Comparison of ENCODE assay signal across 9 cellular contexts in genomic region chr4:25451676-25452075, GRCh38.
"Had no signal": no experiment of that assay in that cellular context is flagged by ENCODE, and none has a peak within 500 bp of the region (broad histone marks: within the 10 kb centered on the region; RNA-seq: fewer than 3 reads in every experiment).

No MANE protein-coding gene starts in this region.

- H3K4me3 Mint-ChIP-seq: GM23338, H9, HFFc6 had no signal

- DNase-seq: H9, HCEC 1CT, HFFc6, IMR-90, KBM-7 had no signal

- H3K4me3 ChIP-seq: GM23338 had no signal

- H2AFZ ChIP-seq: GM23338 had no signal

- H3K27ac Mint-ChIP-seq: GM23338, H9, HFFc6 had no signal

- ATAC-seq: GM23338 had no signal

- H3K4me2 ChIP-seq: GM23338 had no signal

- FAIRE-seq: H1, H54, HTR-8/SVneo had no signal
